Comparison of ENCODE assay signal across 11 cellular contexts in genomic region chr2:64731746-64732145, GRCh38.
A peak's percentile ranks its signal among the peaks of the same experiment; 100 is the strongest.
DNase-seq lines count a peak whose midpoint lies in the region; ATAC-seq, FAIRE-seq and TF ChIP-seq lines count a peak whose summit lies in the region.
"Had no signal": no experiment of that assay in that cellular context is flagged by ENCODE, and none has a peak within 500 bp of the region (broad histone marks: within the 10 kb centered on the region; RNA-seq: fewer than 3 reads in every experiment).

No MANE protein-coding gene starts in this region.

- no peak overlapping the region for H3K4me3 Mint-ChIP-seq in MCF 10A (ENCODE audit: unreplicated experiment)

- H3K9me3 Mint-ChIP-seq in MCF 10A (ENCODE audit: unreplicated experiment): no peaks in the 10 kb centered on the region
- H3K9me3 Mint-ChIP-seq: stimulated activated effector memory CD8-positive, alpha-beta T cell treated with anti-CD3 and anti-CD28 coated beads, Interleukin-12 subunit alpha, Interleukin-12 subunit beta, amount 100 ng/mL, for 72 hours had no signal

- no peak for TF ChIP-seq CTCF in MCF 10A (IDR thresholded peaks at IDR 0.05; ENCODE audit: unreplicated experiment)
- no peak for TF ChIP-seq CTCF in breast epithelium (IDR thresholded peaks at IDR 0.05)
- TF ChIP-seq CTCF in GM12878 (IDR thresholded peaks at IDR 0.05 in 2 of 3, conservative IDR thresholded peaks at IDR 0.05 in 1 of 3; ENCODE audit: control insufficient read depth in 2 of 3, extremely low read depth in 1 of 3, insufficient read depth in 1 of 3, low read depth in 3 of 3, low read length in 3 of 3): no peak
- no peak for TF ChIP-seq CTCF in upper lobe of left lung (IDR thresholded peaks at IDR 0.05)
- TF ChIP-seq CTCF in D721Med (IDR thresholded peaks at IDR 0.05; ENCODE audit: insufficient read depth, missing control alignments): no peak

- H3K36me3 ChIP-seq in breast epithelium: no peaks in the 10 kb centered on the region
- H3K36me3 ChIP-seq in GM12878 (ENCODE audit: control insufficient read depth in 2 of 2, insufficient read depth in 2 of 2, low read length in 1 of 2): peaks cover 0 to 9% of the 10 kb centered on the region in 2 experiments; a peak in 2 of 4 replicates
- no peaks in the 10 kb centered on the region for H3K36me3 ChIP-seq in muscle layer of colon (ENCODE audit: insufficient read depth, low read length)
- no peaks in the 10 kb centered on the region for H3K36me3 ChIP-seq in upper lobe of left lung

- peak overlapping the region; percentile 7; the same call in 1 of the 2 replicates for H2AFZ ChIP-seq in GM12878 (ENCODE audit: control insufficient read depth, low read depth, low read length)

- CTCF ChIA-PET in MCF 10A (lab: Yijun Ruan, JAX) (interaction anchor here (1.1 to 1.6 kb wide), 4 partner anchors 11 to 145 kb away, joined by 3 to 7 read pairs (median 4); no protein-coding TSS in a partner anchor), GM12878 (lab: Yijun Ruan, JAX) (interaction anchor here (0.6 to 1.7 kb wide), 5 partner anchors 19 to 101 kb away, joined by 3 to 5 read pairs (median 3); no protein-coding TSS in a partner anchor)

- H3K4me3 ChIP-seq in breast epithelium (peak overlapping the region in 1 of 3 donors; percentile 40), GM12878 (peak overlapping the region; percentile 58; the same call in 1 of the 2 replicates), muscle layer of colon (ENCODE audit: low read depth in 1 of 2, low read length in 2 of 2) (peak overlapping the region in 1 of 2 donors; percentile 60), upper lobe of left lung (no peak overlapping the region)

- H3K9me3 ChIP-seq in breast epithelium: no peaks in the 10 kb centered on the region
- no peaks in the 10 kb centered on the region for H3K9me3 ChIP-seq in GM12878 (replicated peaks; ENCODE audit: control insufficient read depth, insufficient read depth, low read length)
- H3K9me3 ChIP-seq in muscle layer of colon (ENCODE audit: low read length): no peaks in the 10 kb centered on the region
- no peaks in the 10 kb centered on the region for H3K9me3 ChIP-seq in upper lobe of left lung

- FAIRE-seq in GM12878 (lab: Jason Lieb, UNC) (no peak), D721Med (lab: Jason Lieb, UNC) (no peak)
- FAIRE-seq: colon had no signal

- peaks cover 50% of the 10 kb centered on the region for H3K79me2 ChIP-seq in GM12878 (ENCODE audit: control insufficient read depth, insufficient read depth, low read length)

- H3K9ac ChIP-seq in GM12878 (ENCODE audit: control insufficient read depth, insufficient read depth, low read length) (no peak overlapping the region; the same call in 1 of the 2 replicates), muscle layer of colon (ENCODE audit: low read length) (no peak overlapping the region)

- H3K27me3 Mint-ChIP-seq in MCF 10A (ENCODE audit: insufficient read depth, unreplicated experiment): no peaks in the 10 kb centered on the region

- BruUV-seq in MCF 10A (replicated peaks; lab: Mats Ljungman, UMichigan) (no TSS peak), GM12878 (replicated peaks; lab: Mats Ljungman, UMichigan) (no TSS peak)

- H3K4me1 ChIP-seq in breast epithelium: no peaks in the 10 kb centered on the region
- peaks cover 39% of the 10 kb centered on the region for H3K4me1 ChIP-seq in GM12878 (ENCODE audit: control insufficient read depth, insufficient read depth, low read length)
- H3K4me1 ChIP-seq in muscle layer of colon (ENCODE audit: insufficient read depth, low read length): peaks cover 24% of the 10 kb centered on the region
- H3K4me1 ChIP-seq in upper lobe of left lung: peaks cover 25 to 31% (median 27%) of the 10 kb centered on the region in 4 donors

- no peaks in the 10 kb centered on the region for H3K36me3 Mint-ChIP-seq in MCF 10A (ENCODE audit: insufficient read depth, unreplicated experiment)
- H3K36me3 Mint-ChIP-seq: stimulated activated effector memory CD8-positive, alpha-beta T cell treated with anti-CD3 and anti-CD28 coated beads, Interleukin-12 subunit alpha, Interleukin-12 subunit beta, amount 100 ng/mL, for 72 hours had no signal

- peaks cover 24% of the 10 kb centered on the region for H3K4me1 Mint-ChIP-seq in MCF 10A (ENCODE audit: insufficient read depth, unreplicated experiment)

- POLR2A ChIA-PET in MCF 10A (lab: Yijun Ruan, JAX) (interaction anchor here (0.5 to 6.4 kb wide), 8 partner anchors 11 to 87 kb away, joined by 3 to 77 read pairs (median 7); partner anchors contain the start of gene SERTAD2), GM12878 (lab: Charles Lee) (interaction anchor here (0.6 to 11.0 kb wide), 7 partner anchors 11 to 88 kb away, joined by 3 to 115 read pairs (median 4); partner anchors contain the start of gene SERTAD2)

- TF ChIP-seq RAD21 in GM12878 (IDR thresholded peaks at IDR 0.05; ENCODE audit: insufficient read depth, low read depth, low read length): no peak

- DNase-seq in MCF 10A (ENCODE audit: unreplicated experiment) (no peak), breast epithelium (ENCODE audit: low spot score in 2 of 2) (no peak), GM12878 (ENCODE audit: low read depth, low spot score) (no peak), upper lobe of left lung (peak in 1 of 2 donors; percentile 45), SIG-M5 (lab: John Stamatoyannopoulos, UW) (no peak), inferior parietal cortex (ENCODE audit: extremely low spot score) (no peak), D721Med (ENCODE audit: insufficient read length, low spot score) (no peak)
- DNase-seq: activated CD4-positive, alpha-beta T cell treated with anti-CD3 and anti-CD28 coated beads, Interleukin-2, amount 50 U/mL, for 48 hours had no signal

- H4K20me1 ChIP-seq in GM12878 (ENCODE audit: control insufficient read depth, insufficient read depth): no peaks in the 10 kb centered on the region

- peak overlapping the region; percentile 71 for H3K4me2 ChIP-seq in GM12878 (ENCODE audit: control insufficient read depth, insufficient read depth)

- RAD21 ChIA-PET in GM12878 (lab: Charles Lee; ENCODE audit: unreplicated experiment): interaction anchor here (0.9 to 11.5 kb wide), 6 partner anchors 15 to 184 kb away, joined by 3 to 216 read pairs (median 4); no protein-coding TSS in a partner anchor

- SMC1A ChIA-PET in GM12878 (lab: Charles Lee; ENCODE audit: uncharacterized antibody, unreplicated experiment): interaction anchor here (1.0 to 35.8 kb wide), 5 partner anchors 12 to 101 kb away, joined by 3 to 945 read pairs (median 4); partner anchors contain the start of gene SERTAD2

- no peak for TF ChIP-seq EP300 in GM12878 (IDR thresholded peaks at IDR 0.05; ENCODE audit: borderline replicate concordance in 1 of 2, control insufficient read depth in 1 of 2, low read depth in 2 of 2, low read length in 2 of 2)
- TF ChIP-seq EP300 in upper lobe of left lung (IDR thresholded peaks at IDR 0.05): no peak

- no peaks in the 10 kb centered on the region for H3K27me3 ChIP-seq in breast epithelium
- H3K27me3 ChIP-seq in GM12878 (replicated peaks in 1 of 2; ENCODE audit: control insufficient read depth in 2 of 2, insufficient read depth in 2 of 2, low read length in 1 of 2): no peaks in the 10 kb centered on the region
- H3K27me3 ChIP-seq in muscle layer of colon (ENCODE audit: control insufficient read depth in 1 of 2, insufficient read depth in 2 of 2, low read length in 2 of 2): no peaks in the 10 kb centered on the region
- H3K27me3 ChIP-seq in upper lobe of left lung: no peaks in the 10 kb centered on the region

- intact Hi-C loops in MCF 10A (cut with micrococcal nuclease) (no loop called here), breast epithelium (cut with DNase I; ENCODE audit: low total_unique reads) (no loop called here), GM12878 (cut with micrococcal nuclease; ENCODE audit: unreplicated experiment) (loop anchor here (2.0 kb wide), 1 partner anchor 79 kb away; the partner anchor contains the start of gene SERTAD2)

- H3K27ac ChIP-seq in breast epithelium: peak overlapping the region in 1 of 2 donors; percentile 59
- H3K27ac ChIP-seq in GM12878 (ENCODE audit: control insufficient read depth, insufficient read depth): peak overlapping the region; percentile 83
- peak overlapping the region; percentile 79 for H3K27ac ChIP-seq in muscle layer of colon (ENCODE audit: low read depth, low read length)
- peak overlapping the region; percentile 61 to 84 (median 80) for H3K27ac ChIP-seq in upper lobe of left lung

- peak overlapping the region; percentile 91 for H3K27ac Mint-ChIP-seq in MCF 10A (ENCODE audit: low read depth, unreplicated experiment)

- no peak for ATAC-seq in GM12878
- peak in 1 of 2 donors; percentile 69 for ATAC-seq in upper lobe of left lung (ENCODE audit: low FRiP score in 2 of 2)
- ATAC-seq: stimulated activated effector memory CD8-positive, alpha-beta T cell treated with anti-CD3 and anti-CD28 coated beads, Interleukin-12 subunit alpha, Interleukin-12 subunit beta, amount 100 ng/mL, for 72 hours had no signal

- no peak for TF ChIP-seq POLR2A in breast epithelium (IDR thresholded peaks at IDR 0.05)
- no peak for TF ChIP-seq POLR2A in GM12878 (IDR thresholded peaks at IDR 0.05; ENCODE audit: low read depth, low read length)
- TF ChIP-seq POLR2A in upper lobe of left lung (IDR thresholded peaks at IDR 0.05): peak in 2 of 4 donors; percentile 18 to 63

- in situ Hi-C loops in GM12878 (cut with MboI): no loop called here

- 88% methylated on average over 5 of the region's 5 CpGs for WGBS in GM12878 (ENCODE audit: insufficient coverage, insufficient replicate concordance, low lambda C conversion rate, missing lambda C conversion rate)
- 58 to 75% methylated on average over 5 of the region's 5 CpGs for WGBS in upper lobe of left lung, 2 donors

TF ChIP-seq in GM12878, 131 proteins besides CTCF, POLR2A, EP300 and RAD21:
- TF ChIP-seq PBX3 (IDR thresholded peaks at IDR 0.05; ENCODE audit: insufficient replicate concordance, low read depth, low read length): no peak
- peak; percentile 4; the same call in 1 of the 2 replicates for TF ChIP-seq SPI1 (IDR thresholded peaks at IDR 0.05; ENCODE audit: borderline replicate concordance, insufficient read depth, low read depth, low read length)
